Comparison of ENCODE assay signal across 19 cellular contexts in genomic region chr10:74976565-74976964, GRCh38.
DNase-seq lines count a peak whose midpoint lies in the region; ATAC-seq and TF ChIP-seq lines count a peak whose summit lies in the region.
"Had no signal": no experiment of that assay in that cellular context is flagged by ENCODE, and none has a peak within 500 bp of the region (broad histone marks: within the 10 kb centered on the region; RNA-seq: fewer than 3 reads in every experiment).

No MANE protein-coding gene starts in this region.

- H3K27ac ChIP-seq in CD8-positive, alpha-beta T cell (ENCODE audit: low read depth, low read length): no peak overlapping the region
- H3K27ac ChIP-seq in H9 (ENCODE audit: insufficient read length, low read depth, low read length): no peak overlapping the region
- H3K27ac ChIP-seq in liver (ENCODE audit: low read depth in 1 of 2, low read length in 2 of 2): peak overlapping the region; percentile 52 to 57
- H3K27ac ChIP-seq: GM23248, lower lobe of right lung, thoracic aorta had no signal

- H3K79me1 ChIP-seq in H9 (ENCODE audit: insufficient read depth, low read depth, low read length, poor library complexity, severe bottlenecking): no peaks in the 10 kb centered on the region

- no peak overlapping the region for H2BK12ac ChIP-seq in H9 (ENCODE audit: insufficient read length, low read depth, low read length)

- no peaks in the 10 kb centered on the region for H3K79me2 ChIP-seq in H9 (ENCODE audit: insufficient read depth, low read length)

- peaks cover 17% of the 10 kb centered on the region for H3K4me1 ChIP-seq in CD8-positive, alpha-beta T cell (ENCODE audit: insufficient read depth, low read length)
- H3K4me1 ChIP-seq in H9 (ENCODE audit: insufficient read depth, low read length): no peaks in the 10 kb centered on the region
- H3K4me1 ChIP-seq in liver (ENCODE audit: control insufficient read depth in 4 of 4, insufficient read depth in 4 of 4, low read length in 3 of 4): peaks cover 12 to 46% (median 18%) of the 10 kb centered on the region in 4 donors

- peaks cover 27% of the 10 kb centered on the region for H3K4me1 Mint-ChIP-seq in CD8-positive, alpha-beta T cell (ENCODE audit: low read depth)
- no peaks in the 10 kb centered on the region for H3K4me1 Mint-ChIP-seq in H9
- peaks cover 27% of the 10 kb centered on the region for H3K4me1 Mint-ChIP-seq in activated T-helper 17 cell treated with anti-CD3 and anti-CD28 coated beads, Interleukin-2, amount 50 U/mL, for 72 hours

- H3K14ac ChIP-seq in H9 (ENCODE audit: insufficient read depth, low read length): no peak overlapping the region

- no CpG with 5 or more reads among the region's 6 CpGs for WGBS in H9 (ENCODE audit: extremely low coverage, insufficient read length, low lambda C conversion rate)
- WGBS in liver: 35% methylated on average over 6 of the region's 6 CpGs

- no peak overlapping the region for H3K9ac ChIP-seq in H9 (ENCODE audit: extremely low read depth, insufficient read length, low read length)
- peak overlapping the region in 1 of 2 donors; percentile 16 for H3K9ac ChIP-seq in liver (ENCODE audit: low read depth in 1 of 2, low read length in 2 of 2)
- H3K9ac ChIP-seq: GM23248 had no signal

- peak overlapping the region; percentile 55 for H3K27ac Mint-ChIP-seq in CD8-positive, alpha-beta T cell
- H3K27ac Mint-ChIP-seq in H9: peak overlapping the region in 1 of 3 experiments; percentile 0; a peak in 2 of 7 replicates
- H3K27ac Mint-ChIP-seq in activated T-helper 17 cell treated with anti-CD3 and anti-CD28 coated beads, Interleukin-2, amount 50 U/mL, for 72 hours: peak overlapping the region; percentile 81

- no peaks in the 10 kb centered on the region for H3K27me3 Mint-ChIP-seq in CD8-positive, alpha-beta T cell (ENCODE audit: low read depth)
- H3K27me3 Mint-ChIP-seq in H9 (ENCODE audit: low read depth): no peaks in the 10 kb centered on the region
- no peaks in the 10 kb centered on the region for H3K27me3 Mint-ChIP-seq in activated T-helper 17 cell treated with anti-CD3 and anti-CD28 coated beads, Interleukin-2, amount 50 U/mL, for 72 hours
- H3K27me3 Mint-ChIP-seq: brain had no signal

- H3K9me3 Mint-ChIP-seq in CD8-positive, alpha-beta T cell: no peaks in the 10 kb centered on the region
- no peaks in the 10 kb centered on the region for H3K9me3 Mint-ChIP-seq in H9
- H3K9me3 Mint-ChIP-seq in activated T-helper 17 cell treated with anti-CD3 and anti-CD28 coated beads, Interleukin-2, amount 50 U/mL, for 72 hours: no peaks in the 10 kb centered on the region
- H3K9me3 Mint-ChIP-seq: brain, nephron had no signal

- no peak overlapping the region for H2AK5ac ChIP-seq in H9 (ENCODE audit: insufficient read length, low read length)

- ATAC-seq in CD8-positive, alpha-beta T cell: no peak
- ATAC-seq in activated T-helper 17 cell treated with anti-CD3 and anti-CD28 coated beads, Interleukin-2, amount 50 U/mL, for 72 hours (replicated peaks): no peak
- no peak for ATAC-seq in GM18517 (IDR thresholded peaks at IDR 0.05; ENCODE audit: unreplicated experiment)
- ATAC-seq: lower lobe of right lung had no signal

- no peaks in the 10 kb centered on the region for H3K23me2 ChIP-seq in H9 (ENCODE audit: insufficient read length, low read depth, low read length, poor library complexity, severe bottlenecking)

- no peak overlapping the region for H3K4ac ChIP-seq in H9 (ENCODE audit: low read depth, low read length)

- CTCF ChIA-PET in CD8-positive, alpha-beta T cell (lab: Charles Lee): interaction anchor here (1.2 to 1.6 kb wide), 2 partner anchors 9 to 15 kb away, joined by 3 to 4 read pairs; no protein-coding TSS in a partner anchor

- no peak for DNase-seq in CD8-positive, alpha-beta T cell
- peak; percentile 38 for DNase-seq in H9
- no peak for DNase-seq in NCI-H446 (lab: John Stamatoyannopoulos, UW)
- DNase-seq in cerebellar nuclear complex (lab: John Stamatoyannopoulos, UW): no peak
- DNase-seq in NCI-H2171 treated with DMSO at 0.1 percent for 48 hours (lab: John Stamatoyannopoulos, UW): no peak
- DNase-seq: activated naive CD4-positive, alpha-beta T cell; effector CD4-positive, alpha-beta T cell; GF-D8; GM23248; lower lobe of right lung; NCI-H1105 treated with DMSO at 0.1 percent for 48 hours; OCI-M1; retina had no signal

- no peak overlapping the region for H2AFZ ChIP-seq in H9 (ENCODE audit: low read length)
- H2AFZ ChIP-seq: GM23248 had no signal

- no peak overlapping the region for H3K56ac ChIP-seq in H9 (ENCODE audit: insufficient read length, low read depth, low read length)

- POLR2A ChIA-PET in CD8-positive, alpha-beta T cell (lab: Charles Lee): interaction anchor here (0.9 kb wide), 1 partner anchor 75 kb away, joined by 3 read pairs; no protein-coding TSS in a partner anchor

- no peaks in the 10 kb centered on the region for H4K20me1 ChIP-seq in H9 (ENCODE audit: control insufficient read depth, insufficient read depth, insufficient read length)

- no peak overlapping the region for H4K91ac ChIP-seq in H9 (ENCODE audit: insufficient read length, low read depth, low read length)

- no peak overlapping the region for H2BK120ac ChIP-seq in H9 (ENCODE audit: low read depth, low read length, poor library complexity, severe bottlenecking)

- H3K4me3 Mint-ChIP-seq in CD8-positive, alpha-beta T cell: no peak overlapping the region
- H3K4me3 Mint-ChIP-seq in H9: no peak overlapping the region
- H3K4me3 Mint-ChIP-seq in activated T-helper 17 cell treated with anti-CD3 and anti-CD28 coated beads, Interleukin-2, amount 50 U/mL, for 72 hours: peak overlapping the region; percentile 66
- H3K4me3 Mint-ChIP-seq: brain, nephron had no signal

- H2BK15ac ChIP-seq in H9 (ENCODE audit: low read depth, low read length): no peak overlapping the region

- peaks cover 69% of the 10 kb centered on the region for H3K36me3 Mint-ChIP-seq in CD8-positive, alpha-beta T cell
- H3K36me3 Mint-ChIP-seq in H9 (ENCODE audit: insufficient read depth in 1 of 3, low read depth in 3 of 3): peaks cover 2 to 6% (median 6%) of the 10 kb centered on the region in 3 experiments; a peak in 5 of 7 replicates
- peaks cover 55% of the 10 kb centered on the region for H3K36me3 Mint-ChIP-seq in activated T-helper 17 cell treated with anti-CD3 and anti-CD28 coated beads, Interleukin-2, amount 50 U/mL, for 72 hours (ENCODE audit: low read depth)

- no peak overlapping the region for H3K23ac ChIP-seq in H9 (ENCODE audit: insufficient read length, low read depth, low read length)

- no peaks in the 10 kb centered on the region for H3K9me3 ChIP-seq in CD8-positive, alpha-beta T cell (ENCODE audit: low read length)
- no peaks in the 10 kb centered on the region for H3K9me3 ChIP-seq in H9 (ENCODE audit: control insufficient read depth, low read depth, low read length)
- H3K9me3 ChIP-seq in liver (ENCODE audit: control insufficient read depth in 4 of 4, low read length in 3 of 4): no peaks in the 10 kb centered on the region
- H3K9me3 ChIP-seq: lower lobe of right lung, thoracic aorta had no signal

- TF ChIP-seq CTCF in CD8-positive, alpha-beta T cell (IDR thresholded peaks at IDR 0.05): no peak
- TF ChIP-seq CTCF in H9 (conservative IDR thresholded peaks at IDR 0.05): peak; percentile 38; the same call in 2 of the 3 replicates
- TF ChIP-seq CTCF in liver (IDR thresholded peaks at IDR 0.05; ENCODE audit: low read depth, low read length, missing input control): peak; percentile 44

- H3K4me3 ChIP-seq in CD8-positive, alpha-beta T cell (ENCODE audit: low read depth, low read length): no peak overlapping the region
- no peak overlapping the region for H3K4me3 ChIP-seq in liver (ENCODE audit: low read depth in 1 of 3, low read length in 3 of 3)
- H3K4me3 ChIP-seq: GM23248, lower lobe of right lung, thoracic aorta had no signal

- no peak overlapping the region for H4K5ac ChIP-seq in H9 (ENCODE audit: insufficient read length, low read depth, low read length)

- H2BK5ac ChIP-seq in H9 (ENCODE audit: insufficient read length, low read length): no peak overlapping the region

- no peak overlapping the region for H3T11ph ChIP-seq in H9 (ENCODE audit: low read length)

- no peak overlapping the region for H4K8ac ChIP-seq in H9 (replicated peaks; ENCODE audit: insufficient read length, low read depth, low read length)

- no peak overlapping the region for H3K4me2 ChIP-seq in H9 (ENCODE audit: insufficient read depth, insufficient read length, low read length)

- no peak overlapping the region for H3K18ac ChIP-seq in H9 (ENCODE audit: insufficient read length, low read depth, low read length)

- peaks cover 17% of the 10 kb centered on the region for H3K36me3 ChIP-seq in CD8-positive, alpha-beta T cell (ENCODE audit: insufficient read depth, low read length)
- H3K36me3 ChIP-seq in liver (ENCODE audit: control insufficient read depth in 4 of 4, insufficient read depth in 3 of 4, low read depth in 1 of 4, low read length in 3 of 4): peaks cover 0 to 3% (median 1%) of the 10 kb centered on the region in 4 donors
- H3K36me3 ChIP-seq: thoracic aorta had no signal

- intact Hi-C loops in CD8-positive, alpha-beta T cell (cut with DNase I, micrococcal nuclease): no loop called here

- no peaks in the 10 kb centered on the region for H3K27me3 ChIP-seq in CD8-positive, alpha-beta T cell (ENCODE audit: insufficient read depth, low read length)
- H3K27me3 ChIP-seq in H9 (ENCODE audit: insufficient read depth, low read length): no peaks in the 10 kb centered on the region
- H3K27me3 ChIP-seq in liver (ENCODE audit: control insufficient read depth in 4 of 4, insufficient read depth in 4 of 4, low read length in 3 of 4): no peaks in the 10 kb centered on the region

- TF ChIP-seq RAD21 in liver (IDR thresholded peaks at IDR 0.05): peak; percentile 83 to 84

- H2BK20ac ChIP-seq in H9 (ENCODE audit: low read depth, low read length, poor library complexity, severe bottlenecking): no peak overlapping the region

TF ChIP-seq in liver, 16 proteins besides CTCF, POLR2A, EP300 and RAD21 (continues in another document):
- TF ChIP-seq FOXA1 (IDR thresholded peaks at IDR 0.05): peak; percentile 86

Comparison
In these comparisons a context has a peak if more than half of its experiments do, and no peak if none do; other contexts are left out.
1. H3K27ac ChIP-seq: peak in liver (2 of 2); none in CD8-positive, alpha-beta T cell (single experiment) and H9 (single experiment).